14 cellular contexts compared by ENCODE assay signal in the genomic region with DNA sequence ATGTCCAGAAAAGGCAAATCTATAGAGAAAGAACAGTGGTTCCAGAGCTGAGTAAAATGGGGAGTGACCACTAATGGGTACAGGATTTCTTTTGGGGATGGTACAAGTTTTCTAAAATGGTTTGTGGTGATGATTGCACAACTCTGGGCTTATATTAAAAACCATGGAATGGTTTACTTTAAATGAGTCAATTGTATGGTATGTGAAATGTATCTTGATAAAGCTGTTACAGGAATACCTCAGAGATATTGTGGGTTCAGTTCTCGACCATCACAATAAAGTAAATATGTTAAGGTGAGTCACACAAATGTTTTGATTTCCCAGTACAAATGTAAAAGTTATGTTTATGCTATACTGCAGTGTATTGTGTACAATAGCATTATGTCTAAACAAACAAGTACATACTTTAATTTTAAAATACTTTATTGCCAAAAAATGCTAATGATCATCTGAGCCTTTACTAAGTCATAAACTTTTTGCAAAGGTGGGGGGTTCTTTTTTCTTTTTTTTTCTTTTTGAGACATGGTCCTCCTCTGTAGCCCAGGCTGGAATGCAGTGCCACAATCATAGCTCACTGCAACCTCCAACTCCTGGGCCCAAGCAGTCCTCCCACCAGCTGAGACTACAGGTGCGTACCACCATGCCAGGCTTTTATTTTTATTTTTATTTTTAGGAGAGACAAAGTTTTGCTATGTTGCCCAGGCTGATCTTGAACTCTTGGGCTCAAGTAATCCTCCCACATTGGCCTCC.
A peak's percentile ranks its signal among the peaks of the same experiment; 100 is the strongest.
DNase-seq lines count a peak whose midpoint lies in the region; ATAC-seq and TF ChIP-seq lines count a peak whose summit lies in the region.
"Had no signal": no experiment of that assay in that cellular context is flagged by ENCODE, and none has a peak within 500 bp of the region (broad histone marks: within the 10 kb centered on the region; RNA-seq: fewer than 3 reads in every experiment).

No MANE protein-coding gene starts in this region.

- H4K91ac ChIP-seq in IMR-90 (ENCODE audit: insufficient read depth, low read depth, low read length), result peak overlapping the region; percentile 98

- H3K9me3 ChIP-seq in IMR-90 (ENCODE audit: control insufficient read depth, insufficient read depth, low read length), result peaks cover 9% of the 10 kb centered on the region
- no peaks in the 10 kb centered on the region for H3K9me3 ChIP-seq in naive thymus-derived CD4-positive, alpha-beta T cell (ENCODE audit: control insufficient read depth in 2 of 3, low read length in 3 of 3)
- H3K9me3 ChIP-seq: thoracic aorta had no signal

- no peak for TF ChIP-seq CTCF in AG09319 (IDR thresholded peaks at IDR 0.05; ENCODE audit: low read depth, low read length)
- no peak for TF ChIP-seq CTCF in IMR-90 (conservative IDR thresholded peaks at IDR 0.05; ENCODE audit: low read depth, low read length)
- TF ChIP-seq CTCF in astrocyte of the cerebellum (IDR thresholded peaks at IDR 0.05; ENCODE audit: low read depth, low read length, missing control alignments), result no peak

- no peak overlapping the region for H3K4me3 Mint-ChIP-seq in activated naive CD8-positive, alpha-beta T cell treated with anti-CD3 and anti-CD28 coated beads, Interleukin-2, amount 50 U/mL, for 24 hours
- H3K4me3 Mint-ChIP-seq in naive thymus-derived CD4-positive, alpha-beta T cell, result no peak overlapping the region
- H3K4me3 Mint-ChIP-seq: activated naive CD8-positive, alpha-beta T cell treated with anti-CD3 and anti-CD28 coated beads, Interleukin-2, amount 10 ng/mL, durations not matched to agents 7 days and 5 days had no signal

- H3K27me3 ChIP-seq in IMR-90 (ENCODE audit: control insufficient read depth, insufficient read depth, low read length), result no peaks in the 10 kb centered on the region
- no peaks in the 10 kb centered on the region for H3K27me3 ChIP-seq in naive thymus-derived CD4-positive, alpha-beta T cell (ENCODE audit: control insufficient read depth in 2 of 2, insufficient read depth in 2 of 2, low read length in 2 of 2)
- H3K27me3 ChIP-seq: gastroesophageal sphincter had no signal

- no peak overlapping the region for H3K9ac ChIP-seq in IMR-90 (ENCODE audit: low read depth, low read length)

- H2BK15ac ChIP-seq in IMR-90 (ENCODE audit: low read depth, low read length), result peak overlapping the region; percentile 94; the same call in 2 of the 3 replicates

- H2AFZ ChIP-seq in IMR-90 (replicated peaks; ENCODE audit: low read length, poor library complexity), result no peak overlapping the region

- H2AK5ac ChIP-seq in IMR-90 (ENCODE audit: low read depth, low read length), result peak overlapping the region; percentile 80

- H3K27ac Mint-ChIP-seq in activated naive CD8-positive, alpha-beta T cell treated with anti-CD3 and anti-CD28 coated beads, Interleukin-2, amount 50 U/mL, for 24 hours, result no peak overlapping the region
- H3K27ac Mint-ChIP-seq in naive thymus-derived CD4-positive, alpha-beta T cell, result no peak overlapping the region
- H3K27ac Mint-ChIP-seq: activated naive CD8-positive, alpha-beta T cell treated with anti-CD3 and anti-CD28 coated beads, Interleukin-2, amount 10 ng/mL, durations not matched to agents 7 days and 5 days had no signal

- peak overlapping the region; percentile 36; the same call in 1 of the 2 replicates for H3K56ac ChIP-seq in IMR-90 (ENCODE audit: extremely low read depth, insufficient read depth, low read length)

- peak; percentile 86 for ATAC-seq in IMR-90 (ENCODE audit: low read depth)
- ATAC-seq in activated naive CD8-positive, alpha-beta T cell treated with anti-CD3 and anti-CD28 coated beads, Interleukin-2, amount 50 U/mL, for 24 hours, result no peak
- ATAC-seq in naive thymus-derived CD4-positive, alpha-beta T cell, result no peak
- ATAC-seq: gastroesophageal sphincter had no signal

- peaks cover 2% of the 10 kb centered on the region; the same call in 1 of the 2 replicates for H3K36me3 ChIP-seq in IMR-90 (ENCODE audit: control insufficient read depth, insufficient read depth, low read length)
- H3K36me3 ChIP-seq in naive thymus-derived CD4-positive, alpha-beta T cell (ENCODE audit: control insufficient read depth in 2 of 3, insufficient read depth in 3 of 3, low read length in 3 of 3), result no peaks in the 10 kb centered on the region
- H3K36me3 ChIP-seq: thoracic aorta had no signal

- CTCF ChIA-PET in IMR-90 (lab: Yijun Ruan, JAX), result interaction anchor here (0.6 kb wide), 2 partner anchors 96 to 324 kb away, joined by 3 to 4 read pairs; no protein-coding TSS in a partner anchor
- CTCF ChIA-PET in naive thymus-derived CD4-positive, alpha-beta T cell (lab: Charles Lee), result no interaction called here

- no peak for TF ChIP-seq RAD21 in IMR-90 (IDR thresholded peaks at IDR 0.05; ENCODE audit: low read length)

- H4K5ac ChIP-seq in IMR-90 (ENCODE audit: low read depth, low read length), result peak overlapping the region; percentile 82

- H2BK120ac ChIP-seq in IMR-90 (ENCODE audit: low read depth, low read length), result peak overlapping the region; percentile 99

- H3K27ac ChIP-seq in IMR-90 (ENCODE audit: insufficient read depth, low read length), result peak overlapping the region; percentile 88
- no peak overlapping the region for H3K27ac ChIP-seq in naive thymus-derived CD4-positive, alpha-beta T cell (ENCODE audit: low read depth, low read length)
- H3K27ac ChIP-seq: gastroesophageal sphincter, thoracic aorta had no signal

- peaks cover 8% of the 10 kb centered on the region for H3K4me1 ChIP-seq in IMR-90 (ENCODE audit: control insufficient read depth, insufficient read depth, low read length)
- H3K4me1 ChIP-seq in naive thymus-derived CD4-positive, alpha-beta T cell (ENCODE audit: control insufficient read depth in 2 of 2, insufficient read depth in 2 of 2, low read length in 2 of 2), result no peaks in the 10 kb centered on the region
- H3K4me1 ChIP-seq: gastroesophageal sphincter had no signal

- peak overlapping the region; percentile 33 for H2AK9ac ChIP-seq in IMR-90 (replicated peaks; ENCODE audit: low read depth, low read length, poor library complexity)

- in situ Hi-C loops in IMR-90 (cut with MboI; ENCODE audit: low sequenced_read_pairs), result no loop called here
- in situ Hi-C loops in astrocyte of the cerebellum (cut with HindIII; ENCODE audit: low sequenced_read_pairs), result no loop called here

- H3K27me3 Mint-ChIP-seq in activated naive CD8-positive, alpha-beta T cell treated with anti-CD3 and anti-CD28 coated beads, Interleukin-2, amount 50 U/mL, for 24 hours, result no peaks in the 10 kb centered on the region
- no peaks in the 10 kb centered on the region for H3K27me3 Mint-ChIP-seq in naive thymus-derived CD4-positive, alpha-beta T cell
- H3K27me3 Mint-ChIP-seq: activated naive CD8-positive, alpha-beta T cell treated with anti-CD3 and anti-CD28 coated beads, Interleukin-2, amount 10 ng/mL, durations not matched to agents 7 days and 5 days had no signal

- DNase-seq in AG09319 (ENCODE audit: extremely low read depth, low read depth) (peak; percentile 62), IMR-90 (peak; percentile 97), astrocyte of the cerebellum (ENCODE audit: low read depth) (peak; percentile 92), kidney tubule cell (ENCODE audit: low spot score) (peak; percentile 86), NCI-H2029 treated with DMSO at 0.1 percent for 48 hours (lab: John Stamatoyannopoulos, UW) (no peak), cortex of kidney (lab: John Stamatoyannopoulos, UW) (no peak)
- no peak for DNase-seq in activated naive CD8-positive, alpha-beta T cell treated with anti-CD3 and anti-CD28 coated beads, Interleukin-2, amount 50 U/mL, for 24 hours
- no peak for DNase-seq in naive thymus-derived CD4-positive, alpha-beta T cell
- DNase-seq: activated CD4-positive, alpha-beta T cell treated with anti-CD3 and anti-CD28 coated beads for 48 hours; activated naive CD8-positive, alpha-beta T cell treated with anti-CD3 and anti-CD28 coated beads, Interleukin-2, amount 10 ng/mL, durations not matched to agents 7 days and 5 days; NCI-H1694 treated with DMSO at 0.1 percent for 48 hours; stimulated activated CD4-positive, alpha-beta T cell treated with anti-CD3 and anti-CD28 coated beads, Interleukin-2, amount 100 ng/mL, for 24 hours had no signal

- H3K36me3 Mint-ChIP-seq in activated naive CD8-positive, alpha-beta T cell treated with anti-CD3 and anti-CD28 coated beads, Interleukin-2, amount 50 U/mL, for 24 hours (ENCODE audit: low read depth), result peaks cover 13% of the 10 kb centered on the region
- H3K36me3 Mint-ChIP-seq in naive thymus-derived CD4-positive, alpha-beta T cell, result peaks cover 4 to 30% (median 28%) of the 10 kb centered on the region in 5 donors

- dilution Hi-C loops in IMR-90 (cut with HindIII; ENCODE audit: low sequenced_read_pairs, unreplicated experiment), result no loop called here

- H3K4me1 Mint-ChIP-seq in activated naive CD8-positive, alpha-beta T cell treated with anti-CD3 and anti-CD28 coated beads, Interleukin-2, amount 50 U/mL, for 24 hours, result peaks cover 7% of the 10 kb centered on the region
- no peaks in the 10 kb centered on the region for H3K4me1 Mint-ChIP-seq in naive thymus-derived CD4-positive, alpha-beta T cell

- H4K20me1 ChIP-seq in IMR-90 (ENCODE audit: insufficient read depth, low read length), result no peaks in the 10 kb centered on the region

- intact Hi-C loops in IMR-90 (cut with micrococcal nuclease), result loop anchor here (1.0 kb wide), 1 partner anchor 245 kb away; no protein-coding TSS in a partner anchor
- intact Hi-C loops in naive thymus-derived CD4-positive, alpha-beta T cell (cut with micrococcal nuclease), result no loop called here

- POLR2A ChIA-PET in IMR-90 (lab: Charles Lee; ENCODE audit: unreplicated experiment), result no interaction called here
- POLR2A ChIA-PET in naive thymus-derived CD4-positive, alpha-beta T cell (lab: Charles Lee), result no interaction called here

- H3K9me1 ChIP-seq in IMR-90 (ENCODE audit: insufficient read depth, low read length), result no peaks in the 10 kb centered on the region

- H4K8ac ChIP-seq in IMR-90 (ENCODE audit: low read depth in 2 of 2, low read length in 2 of 2), result peak overlapping the region; percentile 38 to 96; a peak in 3 of 4 replicates

- TF ChIP-seq POLR2A in IMR-90 (IDR thresholded peaks at IDR 0.05; ENCODE audit: low read depth, low read length), result no peak

- H3K79me1 ChIP-seq in IMR-90 (ENCODE audit: low read depth in 1 of 2, low read length in 2 of 2), result no peaks in the 10 kb centered on the region; a peak in 1 of 4 replicates

- peak overlapping the region; percentile 92 for H3K18ac ChIP-seq in IMR-90 (ENCODE audit: low read depth, low read length)

- H3K14ac ChIP-seq in IMR-90 (replicated peaks; ENCODE audit: low read depth, low read length), result peak overlapping the region; percentile 89

- peak overlapping the region; percentile 89 for H2BK5ac ChIP-seq in IMR-90 (ENCODE audit: low read depth, low read length, poor library complexity, severe bottlenecking)

- no peak overlapping the region; the same call in 1 of the 2 replicates for H3K4me2 ChIP-seq in IMR-90 (ENCODE audit: low read depth, low read length)

- peak overlapping the region; percentile 99 for H2BK20ac ChIP-seq in IMR-90 (ENCODE audit: low read depth, low read length)

- no CpG with 5 or more reads among the region's 2 CpGs for WGBS in IMR-90 (ENCODE audit: extremely low coverage in 2 of 2, insufficient read length in 1 of 2), 2 experiments

- BruUV-seq in IMR-90 (replicated peaks; lab: Mats Ljungman, UMichigan), result no TSS peak

- peak overlapping the region; percentile 98 for H3K4ac ChIP-seq in IMR-90 (ENCODE audit: low read depth, low read length)

- H3K23ac ChIP-seq in IMR-90 (ENCODE audit: low read depth, low read length), result peak overlapping the region; percentile 91

- peaks cover 13% of the 10 kb centered on the region for H3K9me3 Mint-ChIP-seq in activated naive CD8-positive, alpha-beta T cell treated with anti-CD3 and anti-CD28 coated beads, Interleukin-2, amount 50 U/mL, for 24 hours
- H3K9me3 Mint-ChIP-seq in naive thymus-derived CD4-positive, alpha-beta T cell, result peaks cover 0 to 17% (median 7%) of the 10 kb centered on the region in 11 donors
- H3K9me3 Mint-ChIP-seq: activated naive CD8-positive, alpha-beta T cell treated with anti-CD3 and anti-CD28 coated beads, Interleukin-2, amount 10 ng/mL, durations not matched to agents 7 days and 5 days had no signal

- H3K4me3 ChIP-seq in IMR-90 (ENCODE audit: insufficient read depth, low read depth, low read length) (no peak overlapping the region), astrocyte of the cerebellum (ENCODE audit: low read depth, low read length) (no peak overlapping the region)
- no peak overlapping the region for H3K4me3 ChIP-seq in naive thymus-derived CD4-positive, alpha-beta T cell (ENCODE audit: low read length)
- H3K4me3 ChIP-seq: gastroesophageal sphincter, thoracic aorta had no signal

Comparison
In these comparisons a context has a peak if more than half of its experiments do, and no peak if none do; other contexts are left out.
1. DNase-seq: peak in AG09319 (single experiment), IMR-90 (single experiment), astrocyte of the cerebellum (single experiment) and kidney tubule cell (single experiment); none in activated naive CD8-positive, alpha-beta T cell treated with anti-CD3 and anti-CD28 coated beads, Interleukin-2, amount 50 U/mL, for 24 hours (single experiment), NCI-H2029 treated with DMSO at 0.1 percent for 48 hours (single experiment), cortex of kidney (single experiment) and naive thymus-derived CD4-positive, alpha-beta T cell (0 of 9).